In the genomic region with DNA sequence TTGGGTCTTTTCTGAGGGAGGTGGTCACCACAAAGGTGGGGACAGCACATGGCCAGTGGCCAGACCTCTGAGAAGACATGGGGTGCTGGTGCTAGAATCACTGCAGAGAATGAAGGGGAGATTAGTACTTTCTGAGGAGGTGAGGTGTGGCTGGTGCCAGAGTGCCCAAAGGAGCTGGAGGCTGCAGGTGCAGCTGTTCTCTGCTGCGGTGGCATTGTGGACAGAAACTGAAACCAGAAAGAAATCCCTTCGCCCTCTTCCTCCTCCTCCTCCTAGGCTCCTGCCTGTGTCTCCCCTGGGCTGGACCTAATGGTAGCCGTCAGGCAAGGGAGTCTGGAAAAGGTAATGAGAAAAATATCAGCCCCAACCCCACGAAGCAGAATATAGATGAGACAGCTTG, we compare ENCODE assay signal across 24 cellular contexts.
A peak's percentile ranks its signal among the peaks of the same experiment; 100 is the strongest.
DNase-seq lines count a peak whose midpoint lies in the region; ATAC-seq and TF ChIP-seq lines count a peak whose summit lies in the region.
"Had no signal": no experiment of that assay in that cellular context is flagged by ENCODE, and none has a peak within 500 bp of the region (broad histone marks: within the 10 kb centered on the region; RNA-seq: fewer than 3 reads in every experiment).

No MANE protein-coding gene starts in this region.

- H3K9me3 ChIP-seq in MM.1S (replicated peaks; ENCODE audit: insufficient read depth, low read length) (no peaks in the 10 kb centered on the region), mucosa of stomach (ENCODE audit: control insufficient read depth, low read length) (no peaks in the 10 kb centered on the region), upper lobe of right lung (no peaks in the 10 kb centered on the region)
- H3K9me3 ChIP-seq: BLaER1, SJSA1 had no signal

- no peak overlapping the region for H3K9ac ChIP-seq in MM.1S (ENCODE audit: low read length)
- H3K9ac ChIP-seq in mucosa of stomach (ENCODE audit: low read length) = peak overlapping the region; percentile 37
- H3K9ac ChIP-seq: BLaER1, GM23248 had no signal

- H4K20me1 ChIP-seq in MM.1S (ENCODE audit: insufficient read depth, low read length) = no peaks in the 10 kb centered on the region
- H4K20me1 ChIP-seq: BLaER1 had no signal

- ATAC-seq in activated CD8-positive, alpha-beta T cell treated with anti-CD3 and anti-CD28 coated beads, Interleukin-2, amount 10 ng/mL, durations not matched to agents 7 days and 5 days = peak; percentile 39
- ATAC-seq in activated CD8-positive, alpha-beta T cell treated with anti-CD3 and anti-CD28 coated beads for 36 hours = no peak
- no peak for ATAC-seq in upper lobe of right lung
- ATAC-seq: K562, Right ventricle myocardium inferior had no signal

- peak overlapping the region; percentile 48 for H3K4me2 ChIP-seq in MM.1S (ENCODE audit: low read depth, low read length)
- H3K4me2 ChIP-seq: BLaER1 had no signal

- no peaks in the 10 kb centered on the region for H3K27me3 ChIP-seq in MM.1S (replicated peaks; ENCODE audit: insufficient read depth, low read length)
- H3K27me3 ChIP-seq in mucosa of stomach (ENCODE audit: control insufficient read depth, insufficient read depth, low read length) = no peaks in the 10 kb centered on the region
- H3K27me3 ChIP-seq in upper lobe of right lung = no peaks in the 10 kb centered on the region
- H3K27me3 ChIP-seq: BLaER1, SJSA1 had no signal

- no peak overlapping the region for H3K27ac Mint-ChIP-seq in activated CD8-positive, alpha-beta T cell treated with anti-CD3 and anti-CD28 coated beads, Interleukin-2, amount 10 ng/mL, durations not matched to agents 7 days and 5 days
- no peak overlapping the region for H3K27ac Mint-ChIP-seq in activated CD8-positive, alpha-beta T cell treated with anti-CD3 and anti-CD28 coated beads for 36 hours
- H3K27ac Mint-ChIP-seq in brain = peak overlapping the region in 3 of 5 experiments; percentile 49 to 91 (median 73)

- H3K27me3 Mint-ChIP-seq in activated CD8-positive, alpha-beta T cell treated with anti-CD3 and anti-CD28 coated beads, Interleukin-2, amount 10 ng/mL, durations not matched to agents 7 days and 5 days (ENCODE audit: low read depth) = no peaks in the 10 kb centered on the region
- no peaks in the 10 kb centered on the region for H3K27me3 Mint-ChIP-seq in activated CD8-positive, alpha-beta T cell treated with anti-CD3 and anti-CD28 coated beads for 36 hours
- no peaks in the 10 kb centered on the region for H3K27me3 Mint-ChIP-seq in brain
- H3K27me3 Mint-ChIP-seq: CD4-positive, alpha-beta memory T cell had no signal

- no peaks in the 10 kb centered on the region for H3K36me3 ChIP-seq in MM.1S (replicated peaks; ENCODE audit: insufficient read depth, low read length)
- H3K36me3 ChIP-seq in mucosa of stomach (ENCODE audit: control insufficient read depth, insufficient read depth, low read length) = no peaks in the 10 kb centered on the region
- no peaks in the 10 kb centered on the region for H3K36me3 ChIP-seq in upper lobe of right lung
- H3K36me3 ChIP-seq: BLaER1, SJSA1 had no signal

- H3K9me3 Mint-ChIP-seq in activated CD8-positive, alpha-beta T cell treated with anti-CD3 and anti-CD28 coated beads, Interleukin-2, amount 10 ng/mL, durations not matched to agents 7 days and 5 days (ENCODE audit: insufficient read depth) = no peaks in the 10 kb centered on the region
- no peaks in the 10 kb centered on the region for H3K9me3 Mint-ChIP-seq in activated CD8-positive, alpha-beta T cell treated with anti-CD3 and anti-CD28 coated beads for 36 hours
- H3K9me3 Mint-ChIP-seq in brain = no peaks in the 10 kb centered on the region
- H3K9me3 Mint-ChIP-seq: CD4-positive, alpha-beta memory T cell had no signal

- H3K4me1 Mint-ChIP-seq in activated CD8-positive, alpha-beta T cell treated with anti-CD3 and anti-CD28 coated beads, Interleukin-2, amount 10 ng/mL, durations not matched to agents 7 days and 5 days (ENCODE audit: low read depth) = peaks cover 6% of the 10 kb centered on the region
- H3K4me1 Mint-ChIP-seq in activated CD8-positive, alpha-beta T cell treated with anti-CD3 and anti-CD28 coated beads for 36 hours (ENCODE audit: low read depth) = no peaks in the 10 kb centered on the region
- peaks cover 22% of the 10 kb centered on the region for H3K4me1 Mint-ChIP-seq in brain
- H3K4me1 Mint-ChIP-seq: CD4-positive, alpha-beta memory T cell had no signal

- no peak overlapping the region for H3K4me3 Mint-ChIP-seq in activated CD8-positive, alpha-beta T cell treated with anti-CD3 and anti-CD28 coated beads, Interleukin-2, amount 10 ng/mL, durations not matched to agents 7 days and 5 days
- H3K4me3 Mint-ChIP-seq in activated CD8-positive, alpha-beta T cell treated with anti-CD3 and anti-CD28 coated beads for 36 hours = no peak overlapping the region
- no peak overlapping the region for H3K4me3 Mint-ChIP-seq in brain
- H3K4me3 Mint-ChIP-seq: CD4-positive, alpha-beta memory T cell had no signal

- H3K27ac ChIP-seq in MM.1S (ENCODE audit: low read length) (peak overlapping the region; percentile 11; the same call in 1 of the 2 replicates), upper lobe of right lung (no peak overlapping the region)
- H3K27ac ChIP-seq: 22Rv1, BLaER1, GM23248, SJSA1 had no signal

- intact Hi-C loops in activated CD8-positive, alpha-beta T cell treated with anti-CD3 and anti-CD28 coated beads for 36 hours (cut with micrococcal nuclease) = loop anchor here (10.0 kb wide), 1 partner anchor 122 kb away; no protein-coding TSS in a partner anchor
- intact Hi-C loops in upper lobe of right lung (cut with DNase I) = no loop called here

- H3K9me2 ChIP-seq in MM.1S (replicated peaks; ENCODE audit: insufficient read depth, low read length) = no peaks in the 10 kb centered on the region

- H2AFZ ChIP-seq in MM.1S (ENCODE audit: low read length) = no peak overlapping the region
- H2AFZ ChIP-seq: GM23248 had no signal

- no peak for TF ChIP-seq CTCF in activated CD8-positive, alpha-beta T cell treated with anti-CD3 and anti-CD28 coated beads for 36 hours (IDR thresholded peaks at IDR 0.05)
- TF ChIP-seq CTCF in MM.1S (IDR thresholded peaks at IDR 0.05; ENCODE audit: low read length) = no peak
- no peak for TF ChIP-seq CTCF in brain (conservative IDR thresholded peaks at IDR 0.05)
- TF ChIP-seq CTCF in upper lobe of right lung (IDR thresholded peaks at IDR 0.05) = no peak

- DNase-seq in activated CD8-positive, alpha-beta T cell treated with anti-CD3 and anti-CD28 coated beads, Interleukin-2, amount 10 ng/mL, durations not matched to agents 7 days and 5 days = no peak
- DNase-seq in activated CD8-positive, alpha-beta T cell treated with anti-CD3 and anti-CD28 coated beads for 36 hours = no peak
- DNase-seq in MM.1S (peak; percentile 80), upper lobe of right lung (no peak)
- DNase-seq in stimulated activated naive CD4-positive, alpha-beta T cell (lab: John Stamatoyannopoulos, UW) = no peak
- DNase-seq in activated effector memory CD4-positive, alpha-beta T cell treated with anti-CD3 and anti-CD28 coated beads, Interleukin-2, amount 50 U/mL, for 16 hours = no peak
- DNase-seq: ACHN; CD4-positive, alpha-beta memory T cell; DMS153; GM23248; HCEC 1CT; NCI-H1105; NCI-H146; NCI-H2029 treated with DMSO at 0.1 percent for 48 hours; NCI-H345; NCI-H524; NCI-H774 had no signal

- H3F3A ChIP-seq in MM.1S (ENCODE audit: insufficient read depth, low read length) = peaks cover 7% of the 10 kb centered on the region; the same call in 1 of the 2 replicates

- CTCF ChIA-PET in activated CD8-positive, alpha-beta T cell treated with anti-CD3 and anti-CD28 coated beads, Interleukin-2, amount 10 ng/mL, durations not matched to agents 7 days and 5 days (lab: Charles Lee) = no interaction called here
- CTCF ChIA-PET in activated CD8-positive, alpha-beta T cell treated with anti-CD3 and anti-CD28 coated beads for 36 hours (lab: Charles Lee) = interaction anchor here (1.3 kb wide), 1 partner anchor 413 kb away, joined by 3 read pairs; no protein-coding TSS in a partner anchor

- POLR2A ChIA-PET in activated CD8-positive, alpha-beta T cell treated with anti-CD3 and anti-CD28 coated beads, Interleukin-2, amount 10 ng/mL, durations not matched to agents 7 days and 5 days (lab: Charles Lee) = no interaction called here
- POLR2A ChIA-PET in activated CD8-positive, alpha-beta T cell treated with anti-CD3 and anti-CD28 coated beads for 36 hours (lab: Charles Lee) = no interaction called here

- H3K36me3 Mint-ChIP-seq in activated CD8-positive, alpha-beta T cell treated with anti-CD3 and anti-CD28 coated beads, Interleukin-2, amount 10 ng/mL, durations not matched to agents 7 days and 5 days (ENCODE audit: low read depth) = no peaks in the 10 kb centered on the region
- H3K36me3 Mint-ChIP-seq in activated CD8-positive, alpha-beta T cell treated with anti-CD3 and anti-CD28 coated beads for 36 hours (ENCODE audit: low read depth) = no peaks in the 10 kb centered on the region
- no peaks in the 10 kb centered on the region for H3K36me3 Mint-ChIP-seq in brain
- H3K36me3 Mint-ChIP-seq: CD4-positive, alpha-beta memory T cell had no signal

- no peaks in the 10 kb centered on the region for H3K79me2 ChIP-seq in MM.1S (ENCODE audit: low read length)

- H3K4me3 ChIP-seq in MM.1S (ENCODE audit: low read length) (peak overlapping the region; percentile 19), mucosa of stomach (ENCODE audit: low read length) (no peak overlapping the region), upper lobe of right lung (no peak overlapping the region)
- H3K4me3 ChIP-seq: BLaER1, GM23248, K562, SJSA1 had no signal

- H3K4me1 ChIP-seq in MM.1S (ENCODE audit: low read length) = peaks cover 15% of the 10 kb centered on the region
- H3K4me1 ChIP-seq in mucosa of stomach (ENCODE audit: control insufficient read depth, insufficient read depth, low read length) = no peaks in the 10 kb centered on the region
- no peaks in the 10 kb centered on the region for H3K4me1 ChIP-seq in upper lobe of right lung
- H3K4me1 ChIP-seq: SJSA1 had no signal

Comparison
In these comparisons a context has a peak if more than half of its experiments do, and no peak if none do; other contexts are left out.
1. H3K27ac Mint-ChIP-seq: peak in brain (3 of 5); none in activated CD8-positive, alpha-beta T cell treated with anti-CD3 and anti-CD28 coated beads, Interleukin-2, amount 10 ng/mL, durations not matched to agents 7 days and 5 days (single experiment) and activated CD8-positive, alpha-beta T cell treated with anti-CD3 and anti-CD28 coated beads for 36 hours (single experiment).